Comparison of ENCODE assay signal across 20 cellular contexts in the genomic region with DNA sequence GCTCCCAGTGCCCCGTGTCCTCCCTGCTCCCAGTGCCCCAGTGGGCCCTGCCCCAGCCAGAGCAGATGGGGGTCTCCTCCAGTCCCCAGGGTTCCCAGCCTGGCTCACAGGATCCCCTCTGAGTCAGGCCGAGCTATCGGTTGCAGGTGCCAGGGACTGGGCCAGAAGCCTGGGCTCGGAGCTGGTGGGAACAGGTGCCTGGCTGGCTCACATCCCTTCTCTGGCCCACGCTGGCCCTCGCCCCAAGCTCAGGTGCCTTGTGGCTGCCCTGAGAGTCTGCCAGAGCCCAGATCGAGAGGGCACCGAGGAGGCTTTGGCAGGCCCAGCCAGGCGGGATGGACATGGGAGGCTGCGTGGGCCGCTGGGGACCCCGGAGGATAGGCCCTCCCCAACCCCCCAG. TPM values are rescaled to one million over a fixed set of nuclear protein-coding genes. Genes with fewer than 3 reads are reported as not detected.
"Had no signal": no experiment of that assay in that cellular context is flagged by ENCODE, and none has a peak within 500 bp of the region (broad histone marks: within the 10 kb centered on the region; RNA-seq: fewer than 3 reads in every experiment).

No MANE protein-coding gene starts in this region.

- H3K4me1 Mint-ChIP-seq: endodermal cell had no signal

- H3K4me3 Mint-ChIP-seq: activated naive CD8-positive, alpha-beta T cell treated with anti-CD3 and anti-CD28 coated beads for 36 hours; activated T-helper 1 cell treated with anti-CD3 and anti-CD28 coated beads, Interleukin-12 subunit alpha, Interleukin-12 subunit beta, Interleukin-2, Interleukin-4 antibody, amounts not matched to agents 30 ng/mL and 10 ng/mL and 1 ng/mL, durations not matched to agents 14 hours and 24 hours and 36 hours; endodermal cell; nephron progenitor cell; stimulated activated naive CD8-positive, alpha-beta T cell treated with anti-CD3 and anti-CD28 coated beads, Interleukin-15, Interleukin-2, amounts not matched to agents 100 ng/mL and 50 ng/mL, for 24 hours; T-helper 17 cell had no signal

- H3K9me3 Mint-ChIP-seq: activated naive CD8-positive, alpha-beta T cell treated with anti-CD3 and anti-CD28 coated beads for 36 hours; activated T-helper 1 cell treated with anti-CD3 and anti-CD28 coated beads, Interleukin-12 subunit alpha, Interleukin-12 subunit beta, Interleukin-2, Interleukin-4 antibody, amounts not matched to agents 30 ng/mL and 10 ng/mL and 1 ng/mL, durations not matched to agents 14 hours and 24 hours and 36 hours; endodermal cell; nephron progenitor cell; stimulated activated naive CD8-positive, alpha-beta T cell treated with anti-CD3 and anti-CD28 coated beads, Interleukin-15, Interleukin-2, amounts not matched to agents 100 ng/mL and 50 ng/mL, for 24 hours had no signal

- H3K4me3 ChIP-seq: cardiac muscle cell, colonic mucosa, lung, tibial nerve had no signal

- H3K27ac ChIP-seq: cardiac muscle cell, colonic mucosa, tibial nerve, VCaP had no signal

- H3K36me3 ChIP-seq: cardiac muscle cell, colonic mucosa, tibial nerve had no signal

- H3K36me3 Mint-ChIP-seq: activated naive CD8-positive, alpha-beta T cell treated with anti-CD3 and anti-CD28 coated beads for 36 hours had no signal

- H3K4me1 ChIP-seq: colonic mucosa, tibial nerve had no signal

- DNase-seq: activated CD4-positive, alpha-beta T cell treated with anti-CD3 and anti-CD28 coated beads, Interleukin-2, amount 50 U/mL, for 4 hours; activated naive CD8-positive, alpha-beta T cell treated with anti-CD3 and anti-CD28 coated beads for 36 hours; amniotic stem cell; colonic mucosa; endodermal cell; head of caudate nucleus; kidney; midbrain; nephron progenitor cell; occipital lobe; posterior cingulate gyrus; stimulated activated CD8-positive, alpha-beta memory T cell treated with anti-CD3 and anti-CD28 coated beads, Interleukin-4, amount 100 ng/mL, for 48 hours; T-helper 17 cell had no signal

- H3K27me3 ChIP-seq: colonic mucosa had no signal

- H3K9me3 ChIP-seq: colonic mucosa, tibial nerve had no signal

- ATAC-seq: T-helper 17 cell had no signal

- H3K27ac Mint-ChIP-seq: activated T-helper 1 cell treated with anti-CD3 and anti-CD28 coated beads, Interleukin-12 subunit alpha, Interleukin-12 subunit beta, Interleukin-2, Interleukin-4 antibody, amounts not matched to agents 30 ng/mL and 10 ng/mL and 1 ng/mL, durations not matched to agents 14 hours and 24 hours and 36 hours; endodermal cell; stimulated activated naive CD8-positive, alpha-beta T cell treated with anti-CD3 and anti-CD28 coated beads, Interleukin-15, Interleukin-2, amounts not matched to agents 100 ng/mL and 50 ng/mL, for 24 hours; T-helper 17 cell had no signal

- H3K27me3 Mint-ChIP-seq: activated naive CD8-positive, alpha-beta T cell treated with anti-CD3 and anti-CD28 coated beads for 36 hours; stimulated activated naive CD8-positive, alpha-beta T cell treated with anti-CD3 and anti-CD28 coated beads, Interleukin-15, Interleukin-2, amounts not matched to agents 100 ng/mL and 50 ng/mL, for 24 hours; T-helper 17 cell had no signal

RNA-seq across cellular contexts. Expression of gene HES5, which starts 35.0 kb away (rescaled TPM):
- total RNA-seq: activated T-helper 1 cell treated with anti-CD3 and anti-CD28 coated beads, Interleukin-12 subunit alpha, Interleukin-12 subunit beta, Interleukin-2, Interleukin-4 antibody, amounts not matched to agents 30 ng/mL and 10 ng/mL and 1 ng/mL, durations not matched to agents 14 hours and 24 hours and 36 hours; cardiac muscle cell; endodermal cell; epithelial cell of proximal tubule; T-helper 17 cell had no signal
- polyA plus RNA-seq: cardiac muscle cell had no signal
